Comparison of ENCODE assay signal across 27 cellular contexts in the genomic region with DNA sequence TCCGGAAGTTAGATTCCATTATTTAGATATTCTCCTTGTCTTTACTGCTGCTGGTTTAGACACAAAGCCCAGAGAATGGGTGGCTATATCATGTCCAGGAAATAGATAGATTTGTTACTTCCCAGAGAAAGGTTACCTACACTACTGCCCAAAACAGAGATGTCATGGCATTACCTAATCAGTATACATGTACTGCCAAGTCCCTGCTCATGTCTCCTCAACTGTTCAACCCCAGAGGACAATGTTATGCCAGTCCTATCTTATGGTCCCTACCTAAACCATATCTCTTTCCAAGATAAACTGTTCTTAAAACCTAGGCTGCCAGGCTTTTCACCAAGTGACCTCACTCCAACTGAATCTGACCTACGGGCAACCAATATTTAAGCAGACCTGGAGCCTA.
"Had no signal": no experiment of that assay in that cellular context is flagged by ENCODE, and none has a peak within 500 bp of the region (broad histone marks: within the 10 kb centered on the region; RNA-seq: fewer than 3 reads in every experiment).

No MANE protein-coding gene starts in this region.

- H3K4me3 ChIP-seq: stomach, suprapubic skin, testis, thoracic aorta, thyroid gland, tibial artery, tibial nerve, transverse colon, upper lobe of left lung, upper lobe of right lung, uterus, vagina had no signal

- H3K27me3 ChIP-seq: stomach, suprapubic skin, testis, thyroid gland, tibial artery, tibial nerve, transverse colon, upper lobe of left lung, upper lobe of right lung, uterus, vagina had no signal

- FAIRE-seq: urothelium cell line had no signal

- H3K4me1 ChIP-seq: stomach, suprapubic skin, testis, thyroid gland, tibial artery, tibial nerve, transverse colon, upper lobe of left lung, upper lobe of right lung, uterus, vagina had no signal

- DNase-seq: stimulated activated CD4-positive, alpha-beta T cell treated with anti-CD3 and anti-CD28 coated beads, Interleukin-2, amount 100 ng/mL, for 48 hours; stimulated activated CD4-positive, alpha-beta T cell treated with anti-CD3 and anti-CD28 coated beads, Interleukin-4, amount 100 ng/mL, for 1 hour; stimulated activated CD4-positive, alpha-beta T cell treated with anti-CD3 and anti-CD28 coated beads, Interleukin-4, amount 100 ng/mL, for 24 hours; stimulated activated CD4-positive, alpha-beta T cell treated with anti-CD3 and anti-CD28 coated beads, Interleukin-4, amount 100 ng/mL, for 4 hours; stimulated activated CD8-positive, alpha-beta memory T cell treated with anti-CD3 and anti-CD28 coated beads, Interleukin-4, amount 100 ng/mL, for 48 hours; stimulated activated naive B cell treated with anti-CD40 and anti-IgM and Interleukin-4, amounts not matched to agents 10 μg/mL and 1 μg/mL and 100 μg/mL, for 72 hours; stimulated activated naive CD4-positive, alpha-beta T cell; stimulated activated naive CD4-positive, alpha-beta T cell treated with Interleukin-2 at 50 U/mL for 16 hours; stimulated activated naive CD8-positive, alpha-beta T cell treated with anti-CD3 and anti-CD28 coated beads, Interleukin-15, amount 100 ng/mL, for 72 hours; stimulated activated naive CD8-positive, alpha-beta T cell treated with anti-CD3 and anti-CD28 coated beads, Interleukin-15, Interleukin-2, amounts not matched to agents 100 U/mL and 50 U/mL, for 24 hours; stomach; substantia nigra; testis; thyroid gland; tibial artery; transverse colon; trophoblast cell; upper lobe of left lung; upper lobe of right lung; uterus had no signal

- H3K36me3 ChIP-seq: stomach, suprapubic skin, thoracic aorta, thyroid gland, tibial artery, tibial nerve, transverse colon, upper lobe of left lung, upper lobe of right lung, uterus, vagina had no signal

- H3K27ac ChIP-seq: stomach, suprapubic skin, testis, thoracic aorta, thyroid gland, tibial artery, tibial nerve, transverse colon, upper lobe of left lung, upper lobe of right lung, uterus, vagina had no signal

- ATAC-seq: stimulated activated effector memory CD8-positive, alpha-beta T cell treated with anti-CD3 and anti-CD28 coated beads, Interleukin-12 subunit alpha, Interleukin-12 subunit beta, amount 100 ng/mL, for 72 hours; stimulated activated memory B cell treated with anti-CD40 and anti-IgM and Interleukin-4, amounts not matched to agents 10 μg/mL and 1 μg/mL and 100 μg/mL, for 72 hours; stimulated activated naive B cell treated with anti-CD40 and anti-IgM and Interleukin-4, amounts not matched to agents 10 μg/mL and 1 μg/mL and 100 μg/mL, for 72 hours; stimulated activated naive CD8-positive, alpha-beta T cell treated with anti-CD3 and anti-CD28 coated beads, Interleukin-15, amount 100 ng/mL, for 72 hours; stimulated activated naive CD8-positive, alpha-beta T cell treated with anti-CD3 and anti-CD28 coated beads, Interleukin-15, Interleukin-2, amounts not matched to agents 100 U/mL and 50 U/mL, for 24 hours; upper lobe of right lung had no signal

- H3K9me3 ChIP-seq: suprapubic skin, testis, thoracic aorta, thyroid gland, tibial artery, tibial nerve, transverse colon, upper lobe of left lung, upper lobe of right lung, uterus, vagina had no signal
